10 cellular contexts compared by ENCODE assay signal in genomic region chr2:27798948-27799645, GRCh38. TPM values are rescaled to one million over a fixed set of nuclear protein-coding genes. Genes with fewer than 3 reads are reported as not detected.
DNase-seq lines count a peak whose midpoint lies in the region; ATAC-seq, FAIRE-seq and TF ChIP-seq lines count a peak whose summit lies in the region.
"Had no signal": no experiment of that assay in that cellular context is flagged by ENCODE, and none has a peak within 500 bp of the region (broad histone marks: within the 10 kb centered on the region; RNA-seq: fewer than 3 reads in every experiment).

No MANE protein-coding gene starts in this region.

- TF ChIP-seq EP300 in esophagus muscularis mucosa (IDR thresholded peaks at IDR 0.05) = peak; percentile 98

- H3K9me3 ChIP-seq in NT2/D1 (ENCODE audit: insufficient read depth, low read length) (no peaks in the 10 kb centered on the region), esophagus muscularis mucosa (no peaks in the 10 kb centered on the region), small intestine (ENCODE audit: control insufficient read depth, low read depth) (no peaks in the 10 kb centered on the region)

- H3K36me3 ChIP-seq in NT2/D1 (ENCODE audit: insufficient read depth, insufficient read length, low read length) (no peaks in the 10 kb centered on the region), esophagus muscularis mucosa (no peaks in the 10 kb centered on the region), small intestine (ENCODE audit: control insufficient read depth in 2 of 2, insufficient read depth in 2 of 2, low read length in 2 of 2) (peaks cover 0 to 3% of the 10 kb centered on the region in 2 donors)

- TF ChIP-seq CTCF in AG09319 (IDR thresholded peaks at IDR 0.05; ENCODE audit: low read depth, low read length) (no peak), esophagus muscularis mucosa (IDR thresholded peaks at IDR 0.05) (no peak), nephron progenitor cell (IDR thresholded peaks at IDR 0.05) (no peak)

- H3K9me3 Mint-ChIP-seq in nephron progenitor cell = no peaks in the 10 kb centered on the region
- no peaks in the 10 kb centered on the region for H3K9me3 Mint-ChIP-seq in stimulated activated memory B cell treated with anti-CD40 and anti-IgM and Interleukin-4, amounts not matched to agents 10 μg/mL and 1 μg/mL and 100 μg/mL, for 72 hours

- DNase-seq in AG09319 (ENCODE audit: extremely low read depth, low read depth) (peak; percentile 99), NT2/D1 (ENCODE audit: low read depth, low spot score) (peak; percentile 88), esophagus muscularis mucosa (ENCODE audit: extremely low spot score) (peak; percentile 91), nephron progenitor cell (no peak), small intestine (no peak)
- no peak for DNase-seq in stimulated activated naive CD4-positive, alpha-beta T cell (lab: John Stamatoyannopoulos, UW)
- no peak for DNase-seq in effector CD4-positive, alpha-beta T cell
- DNase-seq: GDM1 had no signal

- H3K4me1 ChIP-seq in NT2/D1 (ENCODE audit: insufficient read depth, insufficient read length) (peaks cover 8% of the 10 kb centered on the region), esophagus muscularis mucosa (peaks cover 59 to 83% (median 69%) of the 10 kb centered on the region in 4 donors), small intestine (ENCODE audit: control insufficient read depth in 2 of 2, insufficient read depth in 1 of 2, low read depth in 1 of 2, low read length in 1 of 2) (no peaks in the 10 kb centered on the region)

- WGBS in esophagus muscularis mucosa = 45% methylated on average over 11 of the region's 11 CpGs
- 85 to 95% (median 92%) methylated on average over 11 of the region's 11 CpGs for WGBS in small intestine, 3 donors

- intact Hi-C loops in esophagus muscularis mucosa (cut with DNase I) = loop anchor here (5.0 kb wide), 1 partner anchor 92 kb away; no protein-coding TSS in a partner anchor

- H3K27ac ChIP-seq in esophagus muscularis mucosa (replicated peaks in 1 of 4) (peak overlapping the region; percentile 86 to 94 (median 89)), small intestine (ENCODE audit: low read depth in 1 of 2, low read length in 1 of 2) (peak overlapping the region in 1 of 2 donors; percentile 76)
- H3K27ac ChIP-seq: KMS-11 had no signal

- H3K36me3 Mint-ChIP-seq in nephron progenitor cell (ENCODE audit: low read depth) = no peaks in the 10 kb centered on the region
- H3K36me3 Mint-ChIP-seq in stimulated activated memory B cell treated with anti-CD40 and anti-IgM and Interleukin-4, amounts not matched to agents 10 μg/mL and 1 μg/mL and 100 μg/mL, for 72 hours = peaks cover 6% of the 10 kb centered on the region

- no peaks in the 10 kb centered on the region for H3K4me1 Mint-ChIP-seq in nephron progenitor cell
- no peaks in the 10 kb centered on the region for H3K4me1 Mint-ChIP-seq in stimulated activated memory B cell treated with anti-CD40 and anti-IgM and Interleukin-4, amounts not matched to agents 10 μg/mL and 1 μg/mL and 100 μg/mL, for 72 hours

- no peak overlapping the region for H3K4me3 Mint-ChIP-seq in nephron progenitor cell
- no peak overlapping the region for H3K4me3 Mint-ChIP-seq in stimulated activated memory B cell treated with anti-CD40 and anti-IgM and Interleukin-4, amounts not matched to agents 10 μg/mL and 1 μg/mL and 100 μg/mL, for 72 hours

- H3K27me3 Mint-ChIP-seq in nephron progenitor cell (ENCODE audit: low read depth, poor library complexity) = peaks cover 2% of the 10 kb centered on the region
- no peaks in the 10 kb centered on the region for H3K27me3 Mint-ChIP-seq in stimulated activated memory B cell treated with anti-CD40 and anti-IgM and Interleukin-4, amounts not matched to agents 10 μg/mL and 1 μg/mL and 100 μg/mL, for 72 hours

- H3K27me3 ChIP-seq in NT2/D1 (ENCODE audit: insufficient read depth, insufficient read length) = no peaks in the 10 kb centered on the region
- H3K27me3 ChIP-seq in esophagus muscularis mucosa = no peaks in the 10 kb centered on the region
- no peaks in the 10 kb centered on the region for H3K27me3 ChIP-seq in small intestine (ENCODE audit: control insufficient read depth in 2 of 2, insufficient read depth in 2 of 2, low read length in 2 of 2)

- no peak for ATAC-seq in stimulated activated memory B cell treated with anti-CD40 and anti-IgM and Interleukin-4, amounts not matched to agents 10 μg/mL and 1 μg/mL and 100 μg/mL, for 72 hours

- H3K4me3 ChIP-seq in NT2/D1 (ENCODE audit: insufficient read length, low read depth) (no peak overlapping the region), esophagus muscularis mucosa (no peak overlapping the region), small intestine (ENCODE audit: low read depth in 1 of 2, low read length in 2 of 2) (no peak overlapping the region)

- no peak overlapping the region for H3K9ac ChIP-seq in NT2/D1 (ENCODE audit: insufficient read length, low read depth)
- H3K9ac ChIP-seq: KMS-11 had no signal

- no peak for FAIRE-seq in small intestine (lab: Jason Lieb, UNC)

- no peak for TF ChIP-seq POLR2A in esophagus muscularis mucosa (IDR thresholded peaks at IDR 0.05; ENCODE audit: low read depth)

- peak overlapping the region; percentile 58 for H3K27ac Mint-ChIP-seq in nephron progenitor cell
- H3K27ac Mint-ChIP-seq in stimulated activated memory B cell treated with anti-CD40 and anti-IgM and Interleukin-4, amounts not matched to agents 10 μg/mL and 1 μg/mL and 100 μg/mL, for 72 hours = no peak overlapping the region

RNA-seq across cellular contexts. Expression of gene MRPL33, which starts 27.6 kb away (rescaled TPM):
- total RNA-seq in esophagus muscularis mucosa = 100 to 1,000 TPM; 283 to 500 (median 345) TPM
- 100 to 1,000 TPM; 118 to 156 (median 137) TPM for polyA plus RNA-seq in small intestine

Comparison
In these comparisons a context has a peak if more than half of its experiments do, and no peak if none do; other contexts are left out.
1. DNase-seq: peak in AG09319 (single experiment), NT2/D1 (single experiment) and esophagus muscularis mucosa (single experiment); none in nephron progenitor cell (single experiment), stimulated activated naive CD4-positive, alpha-beta T cell (0 of 6), effector CD4-positive, alpha-beta T cell (single experiment) and small intestine (single experiment).